ENCODE assay signal across 1 cellular context in the genomic region with DNA sequence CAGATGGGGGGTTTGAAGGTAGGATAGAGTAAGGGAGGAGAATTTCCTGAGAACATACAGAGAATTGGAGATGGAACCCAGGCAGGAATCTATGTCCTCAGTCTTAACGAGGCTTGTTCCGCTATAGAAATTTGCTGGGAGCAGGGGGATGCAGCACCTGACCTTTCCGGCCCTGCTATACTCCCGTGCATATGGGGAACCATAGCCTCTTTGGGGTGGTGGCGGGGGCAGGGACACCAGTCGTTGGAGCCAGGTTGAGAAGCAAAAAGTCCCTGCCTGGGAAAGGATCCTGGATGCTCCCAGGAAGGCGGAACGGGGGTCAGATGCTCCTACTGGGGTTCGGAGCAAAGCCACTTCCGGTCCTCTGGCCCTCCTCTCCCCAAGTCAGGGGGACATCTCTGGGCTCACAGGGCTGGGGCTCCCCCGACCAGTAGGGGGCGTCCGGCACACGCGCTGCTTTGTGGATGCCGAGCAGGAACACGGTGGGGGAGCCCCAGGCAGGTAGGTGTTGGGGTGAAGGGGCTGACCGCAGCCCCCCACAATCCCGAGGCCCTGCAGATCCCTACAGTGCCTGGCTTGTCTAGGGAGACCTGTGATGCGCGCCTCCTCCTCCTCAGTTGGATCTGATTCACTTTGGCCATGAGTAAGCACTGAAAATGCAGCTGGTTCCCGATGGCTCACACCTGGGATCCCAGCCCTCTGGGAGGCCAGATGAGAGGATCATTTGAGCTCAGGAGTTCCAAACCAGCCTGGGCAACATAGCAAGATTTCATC.
TF ChIP-seq lines count a peak whose summit lies in the region.

No MANE protein-coding gene starts in this region.

TF ChIP-seq in HepG2, 621 proteins besides CTCF, POLR2A, EP300 and RAD21 (continues in another document):
- TF ChIP-seq, protein P1, sequence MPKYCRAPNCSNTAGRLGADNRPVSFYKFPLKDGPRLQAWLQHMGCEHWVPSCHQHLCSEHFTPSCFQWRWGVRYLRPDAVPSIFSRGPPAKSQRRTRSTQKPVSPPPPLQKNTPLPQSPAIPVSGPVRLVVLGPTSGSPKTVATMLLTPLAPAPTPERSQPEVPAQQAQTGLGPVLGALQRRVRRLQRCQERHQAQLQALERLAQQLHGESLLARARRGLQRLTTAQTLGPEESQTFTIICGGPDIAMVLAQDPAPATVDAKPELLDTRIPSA (CRISPR knock-in tag; IDR thresholded peaks at IDR 0.05; ENCODE audit: borderline replicate concordance): no peak
- TF ChIP-seq ZNF451 (CRISPR knock-in tag; IDR thresholded peaks at IDR 0.05) (no peak), ATRX (CRISPR knock-in tag; IDR thresholded peaks at IDR 0.05; ENCODE audit: borderline replicate concordance) (no peak), ZBTB38 (CRISPR knock-in tag; IDR thresholded peaks at IDR 0.05) (0 out of 2 replicates have a peak, but pooled peaks have one; percentile 19), THAP7 (CRISPR knock-in tag; IDR thresholded peaks at IDR 0.05) (no peak), MED8 (CRISPR knock-in tag; IDR thresholded peaks at IDR 0.05; ENCODE audit: insufficient replicate concordance) (no peak), FLYWCH1 (CRISPR knock-in tag; IDR thresholded peaks at IDR 0.05) (no peak), NCOA1 (CRISPR knock-in tag; IDR thresholded peaks at IDR 0.05) (no peak), ZNF343 (CRISPR knock-in tag; IDR thresholded peaks at IDR 0.05) (no peak), ZNF251 (CRISPR knock-in tag; IDR thresholded peaks at IDR 0.05) (no peak), ZNF225 (CRISPR knock-in tag; IDR thresholded peaks at IDR 0.05) (no peak), KLF16 (CRISPR knock-in tag; IDR thresholded peaks at IDR 0.05) (no peak), HNRNPUL1 (IDR thresholded peaks at IDR 0.05; ENCODE audit: low read depth, low read length) (no peak), LCORL (IDR thresholded peaks at IDR 0.05) (no peak), LCORL (CRISPR knock-in tag; IDR thresholded peaks at IDR 0.05) (peak; percentile 45; the same call in 1 of the 2 replicates), NFIB (CRISPR knock-in tag; IDR thresholded peaks at IDR 0.05; ENCODE audit: borderline replicate concordance) (no peak), ZNF10 (CRISPR knock-in tag; IDR thresholded peaks at IDR 0.05; ENCODE audit: borderline replicate concordance, low read depth) (no peak), KDM5A (IDR thresholded peaks at IDR 0.05; ENCODE audit: borderline replicate concordance, low read length) (no peak), ZNF18 (CRISPR knock-in tag; IDR thresholded peaks at IDR 0.05; ENCODE audit: insufficient replicate concordance) (no peak), ZNF354B (CRISPR knock-in tag; IDR thresholded peaks at IDR 0.05) (no peak), PATZ1 (CRISPR knock-in tag; IDR thresholded peaks at IDR 0.05) (peak; percentile 82), ZBTB7B (CRISPR knock-in tag; IDR thresholded peaks at IDR 0.05) (peak; percentile 65), NFAT5 (CRISPR knock-in tag; IDR thresholded peaks at IDR 0.05) (no peak), CHCHD3 (CRISPR knock-in tag; IDR thresholded peaks at IDR 0.05) (no peak), ZNF607 (CRISPR knock-in tag; IDR thresholded peaks at IDR 0.05; ENCODE audit: borderline replicate concordance) (no peak), ZFP37 (CRISPR knock-in tag; IDR thresholded peaks at IDR 0.05; ENCODE audit: borderline replicate concordance) (0 out of 2 replicates have a peak, but pooled peaks have one; percentile 49), TERF1 (CRISPR knock-in tag; IDR thresholded peaks at IDR 0.05) (no peak), AGO1 (IDR thresholded peaks at IDR 0.05; ENCODE audit: low read depth, low read length, poor library complexity, severe bottlenecking) (no peak), CENPX (CRISPR knock-in tag; IDR thresholded peaks at IDR 0.05) (no peak)
- TF ChIP-seq, protein P2, sequence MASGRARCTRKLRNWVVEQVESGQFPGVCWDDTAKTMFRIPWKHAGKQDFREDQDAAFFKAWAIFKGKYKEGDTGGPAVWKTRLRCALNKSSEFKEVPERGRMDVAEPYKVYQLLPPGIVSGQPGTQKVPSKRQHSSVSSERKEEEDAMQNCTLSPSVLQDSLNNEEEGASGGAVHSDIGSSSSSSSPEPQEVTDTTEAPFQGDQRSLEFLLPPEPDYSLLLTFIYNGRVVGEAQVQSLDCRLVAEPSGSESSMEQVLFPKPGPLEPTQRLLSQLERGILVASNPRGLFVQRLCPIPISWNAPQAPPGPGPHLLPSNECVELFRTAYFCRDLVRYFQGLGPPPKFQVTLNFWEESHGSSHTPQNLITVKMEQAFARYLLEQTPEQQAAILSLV (CRISPR knock-in tag; IDR thresholded peaks at IDR 0.05; ENCODE audit: borderline replicate concordance): peak; percentile 49; the same call in 1 of the 2 replicates
- TF ChIP-seq, protein P3, sequence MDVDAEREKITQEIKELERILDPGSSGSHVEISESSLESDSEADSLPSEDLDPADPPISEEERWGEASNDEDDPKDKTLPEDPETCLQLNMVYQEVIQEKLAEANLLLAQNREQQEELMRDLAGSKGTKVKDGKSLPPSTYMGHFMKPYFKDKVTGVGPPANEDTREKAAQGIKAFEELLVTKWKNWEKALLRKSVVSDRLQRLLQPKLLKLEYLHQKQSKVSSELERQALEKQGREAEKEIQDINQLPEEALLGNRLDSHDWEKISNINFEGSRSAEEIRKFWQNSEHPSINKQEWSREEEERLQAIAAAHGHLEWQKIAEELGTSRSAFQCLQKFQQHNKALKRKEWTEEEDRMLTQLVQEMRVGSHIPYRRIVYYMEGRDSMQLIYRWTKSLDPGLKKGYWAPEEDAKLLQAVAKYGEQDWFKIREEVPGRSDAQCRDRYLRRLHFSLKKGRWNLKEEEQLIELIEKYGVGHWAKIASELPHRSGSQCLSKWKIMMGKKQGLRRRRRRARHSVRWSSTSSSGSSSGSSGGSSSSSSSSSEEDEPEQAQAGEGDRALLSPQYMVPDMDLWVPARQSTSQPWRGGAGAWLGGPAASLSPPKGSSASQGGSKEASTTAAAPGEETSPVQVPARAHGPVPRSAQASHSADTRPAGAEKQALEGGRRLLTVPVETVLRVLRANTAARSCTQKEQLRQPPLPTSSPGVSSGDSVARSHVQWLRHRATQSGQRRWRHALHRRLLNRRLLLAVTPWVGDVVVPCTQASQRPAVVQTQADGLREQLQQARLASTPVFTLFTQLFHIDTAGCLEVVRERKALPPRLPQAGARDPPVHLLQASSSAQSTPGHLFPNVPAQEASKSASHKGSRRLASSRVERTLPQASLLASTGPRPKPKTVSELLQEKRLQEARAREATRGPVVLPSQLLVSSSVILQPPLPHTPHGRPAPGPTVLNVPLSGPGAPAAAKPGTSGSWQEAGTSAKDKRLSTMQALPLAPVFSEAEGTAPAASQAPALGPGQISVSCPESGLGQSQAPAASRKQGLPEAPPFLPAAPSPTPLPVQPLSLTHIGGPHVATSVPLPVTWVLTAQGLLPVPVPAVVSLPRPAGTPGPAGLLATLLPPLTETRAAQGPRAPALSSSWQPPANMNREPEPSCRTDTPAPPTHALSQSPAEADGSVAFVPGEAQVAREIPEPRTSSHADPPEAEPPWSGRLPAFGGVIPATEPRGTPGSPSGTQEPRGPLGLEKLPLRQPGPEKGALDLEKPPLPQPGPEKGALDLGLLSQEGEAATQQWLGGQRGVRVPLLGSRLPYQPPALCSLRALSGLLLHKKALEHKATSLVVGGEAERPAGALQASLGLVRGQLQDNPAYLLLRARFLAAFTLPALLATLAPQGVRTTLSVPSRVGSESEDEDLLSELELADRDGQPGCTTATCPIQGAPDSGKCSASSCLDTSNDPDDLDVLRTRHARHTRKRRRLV (CRISPR knock-in tag; IDR thresholded peaks at IDR 0.05): no peak
- TF ChIP-seq, protein P4, sequence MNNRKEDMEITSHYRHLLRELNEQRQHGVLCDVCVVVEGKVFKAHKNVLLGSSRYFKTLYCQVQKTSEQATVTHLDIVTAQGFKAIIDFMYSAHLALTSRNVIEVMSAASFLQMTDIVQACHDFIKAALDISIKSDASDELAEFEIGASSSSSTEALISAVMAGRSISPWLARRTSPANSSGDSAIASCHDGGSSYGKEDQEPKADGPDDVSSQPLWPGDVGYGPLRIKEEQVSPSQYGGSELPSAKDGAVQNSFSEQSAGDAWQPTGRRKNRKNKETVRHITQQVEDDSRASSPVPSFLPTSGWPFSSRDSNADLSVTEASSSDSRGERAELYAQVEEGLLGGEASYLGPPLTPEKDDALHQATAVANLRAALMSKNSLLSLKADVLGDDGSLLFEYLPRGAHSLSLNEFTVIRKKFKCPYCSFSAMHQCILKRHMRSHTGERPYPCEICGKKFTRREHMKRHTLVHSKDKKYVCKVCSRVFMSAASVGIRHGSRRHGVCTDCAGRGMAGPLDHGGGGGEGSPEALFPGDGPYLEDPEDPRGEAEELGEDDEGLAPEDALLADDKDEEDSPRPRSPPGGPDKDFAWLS (CRISPR knock-in tag; IDR thresholded peaks at IDR 0.05; ENCODE audit: borderline replicate concordance): no peak
